Comparison of ENCODE assay signal across 9 cellular contexts in the genomic region with DNA sequence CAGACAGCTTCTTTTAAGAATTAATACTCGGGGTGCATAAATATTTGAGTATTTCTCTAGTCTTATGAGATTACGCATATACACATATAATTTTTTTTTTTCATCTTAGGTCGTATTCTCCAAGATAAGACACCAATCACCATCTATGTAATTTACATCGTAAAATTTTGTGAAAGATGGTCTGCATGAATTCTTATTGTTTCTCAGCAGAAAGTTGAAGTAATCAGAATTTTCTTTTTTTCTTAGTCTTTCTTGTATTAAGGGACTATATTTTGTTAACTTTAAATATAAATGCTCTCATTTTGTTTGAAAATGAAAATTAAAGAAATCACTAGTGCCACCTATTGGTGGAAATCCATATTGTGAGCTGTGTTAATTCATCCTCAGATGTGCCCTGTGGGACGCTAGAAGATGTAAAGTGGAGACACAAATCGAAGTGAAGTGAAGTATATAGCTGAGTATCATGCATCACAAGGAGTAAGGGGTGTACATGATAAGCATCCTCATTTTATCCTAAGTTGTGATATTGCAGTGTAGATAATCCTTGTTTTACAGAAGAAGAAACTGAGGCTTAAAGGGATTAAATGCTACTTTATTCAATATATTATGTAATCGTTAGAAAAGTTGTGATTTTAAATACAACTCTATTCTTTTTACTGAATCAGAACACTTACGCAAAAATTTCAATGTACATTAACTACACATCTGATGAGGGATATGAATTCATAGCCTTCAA.
A peak's percentile ranks its signal among the peaks of the same experiment; 100 is the strongest.
DNase-seq lines count a peak whose midpoint lies in the region; ATAC-seq and TF ChIP-seq lines count a peak whose summit lies in the region.
"Had no signal": no experiment of that assay in that cellular context is flagged by ENCODE, and none has a peak within 500 bp of the region (broad histone marks: within the 10 kb centered on the region; RNA-seq: fewer than 3 reads in every experiment).

No MANE protein-coding gene starts in this region.

- H3K4me1 ChIP-seq in heart left ventricle, result peaks cover 0 to 3% (median 0%) of the 10 kb centered on the region in 12 donors
- no peaks in the 10 kb centered on the region for H3K4me1 ChIP-seq in colonic mucosa

- H3K27ac ChIP-seq in heart left ventricle (no peak overlapping the region), colonic mucosa (no peak overlapping the region)

- no peaks in the 10 kb centered on the region for H3K4me1 Mint-ChIP-seq in osteocyte (ENCODE audit: unreplicated experiment)

- 46 to 54% (median 51%) methylated on average over 8 of the region's 8 CpGs for WGBS in heart left ventricle, 4 donors

- H3K4me3 Mint-ChIP-seq in osteocyte (ENCODE audit: unreplicated experiment), result no peak overlapping the region
- H3K4me3 Mint-ChIP-seq: activated T-cell treated with anti-CD3 and anti-CD28 coated beads, Interleukin-2, amount 50 U/mL, for 72 hours had no signal

- no peaks in the 10 kb centered on the region for H3K36me3 ChIP-seq in heart left ventricle
- no peaks in the 10 kb centered on the region for H3K36me3 ChIP-seq in colonic mucosa

- intact Hi-C loops in heart left ventricle (cut with DNase I), result no loop called here
- intact Hi-C loops in cardiac septum (cut with DNase I), result no loop called here
- intact Hi-C loops in colonic mucosa (cut with DNase I), result loop anchor here (10.0 kb wide), 1 partner anchor 1430 kb away; no protein-coding TSS in a partner anchor

- TF ChIP-seq POLR2A in heart left ventricle (IDR thresholded peaks at IDR 0.05), result no peak

- H3K27me3 ChIP-seq in heart left ventricle (no peaks in the 10 kb centered on the region), colonic mucosa (no peaks in the 10 kb centered on the region)

- H3K9me3 Mint-ChIP-seq in osteocyte (ENCODE audit: unreplicated experiment), result no peaks in the 10 kb centered on the region
- H3K9me3 Mint-ChIP-seq: activated T-cell treated with anti-CD3 and anti-CD28 coated beads, Interleukin-2, amount 50 U/mL, for 72 hours had no signal

- H3K9ac ChIP-seq in colonic mucosa (ENCODE audit: low read depth in 2 of 2, low read length in 2 of 2), result no peak overlapping the region

- H3K27me3 Mint-ChIP-seq in osteocyte (ENCODE audit: unreplicated experiment), result peaks cover 4% of the 10 kb centered on the region

- H3K36me3 Mint-ChIP-seq in osteocyte (ENCODE audit: unreplicated experiment), result no peaks in the 10 kb centered on the region

- ATAC-seq in heart left ventricle, result no peak
- ATAC-seq: activated T-cell treated with anti-CD3 and anti-CD28 coated beads, Interleukin-2, amount 50 U/mL, for 72 hours had no signal

- DNase-seq in heart left ventricle (no peak), cardiac septum (ENCODE audit: low spot score) (no peak), NCI-H2227 (lab: John Stamatoyannopoulos, UW; ENCODE audit: unreplicated experiment) (peak; percentile 80), colonic mucosa (no peak), osteocyte (ENCODE audit: extremely low spot score, unreplicated experiment) (no peak), NCI-H1048 (lab: John Stamatoyannopoulos, UW) (no peak), islet precursor cell (no peak)
- DNase-seq in activated effector memory CD4-positive, alpha-beta T cell treated with anti-CD3 and anti-CD28 coated beads, Interleukin-2, amount 50 U/mL, for 16 hours, result no peak

- H3K9me3 ChIP-seq in heart left ventricle (no peaks in the 10 kb centered on the region), colonic mucosa (no peaks in the 10 kb centered on the region)

- TF ChIP-seq CTCF in heart left ventricle (IDR thresholded peaks at IDR 0.05) (peak; percentile 32 to 69 (median 57)), colonic mucosa (IDR thresholded peaks at IDR 0.05) (peak; percentile 52), osteocyte (IDR thresholded peaks at IDR 0.05) (peak; percentile 72)

- H3K27ac Mint-ChIP-seq in osteocyte (ENCODE audit: unreplicated experiment), result no peak overlapping the region
- H3K27ac Mint-ChIP-seq: activated T-cell treated with anti-CD3 and anti-CD28 coated beads, Interleukin-2, amount 50 U/mL, for 72 hours had no signal

- H3K4me3 ChIP-seq in heart left ventricle (no peak overlapping the region), colonic mucosa (no peak overlapping the region)
